Comparison of ENCODE assay signal across 29 cellular contexts in genomic region chr3:29593802-29594201, GRCh38.
DNase-seq lines count a peak whose midpoint lies in the region; ATAC-seq, FAIRE-seq and TF ChIP-seq lines count a peak whose summit lies in the region.
"Had no signal": no experiment of that assay in that cellular context is flagged by ENCODE, and none has a peak within 500 bp of the region (broad histone marks: within the 10 kb centered on the region; RNA-seq: fewer than 3 reads in every experiment).

No MANE protein-coding gene starts in this region.

- H2BK20ac ChIP-seq in IMR-90 (ENCODE audit: low read depth, low read length), result peak overlapping the region; percentile 84

- BruUV-seq in HepG2 (replicated peaks; lab: Mats Ljungman, UMichigan) (no TSS peak), IMR-90 (replicated peaks; lab: Mats Ljungman, UMichigan) (no TSS peak), GM12878 (replicated peaks; lab: Mats Ljungman, UMichigan) (no TSS peak)

- DNase-seq in HepG2 (ENCODE audit: low spot score) (no peak), right lobe of liver (no peak), IMR-90 (no peak), GM12878 (ENCODE audit: low read depth, low spot score) (no peak), chondrocyte (ENCODE audit: low spot score) (no peak), G401 (ENCODE audit: low spot score) (no peak)
- DNase-seq: 8988T; ACHN; BE2C; C1 segment of cervical spinal cord; CD4-positive, alpha-beta memory T cell; CD4-positive, CD25-positive, alpha-beta regulatory T cell; CD8-positive, alpha-beta memory T cell; COR-L47; DMS 273 treated with DMSO at 0.1 percent for 48 hours; DMS153; DMS53; DMS79; DND-41; GF-D8 had no signal

- peaks cover 39% of the 10 kb centered on the region for H3K4me1 Mint-ChIP-seq in chondrocyte (ENCODE audit: low read depth)
- H3K4me1 Mint-ChIP-seq: CD14-positive monocyte; CD4-positive, alpha-beta memory T cell; CD8-positive, alpha-beta memory T cell had no signal

- H4K20me1 ChIP-seq in HepG2 (ENCODE audit: insufficient read depth, low read length), result no peaks in the 10 kb centered on the region
- H4K20me1 ChIP-seq in IMR-90 (ENCODE audit: insufficient read depth, low read length), result no peaks in the 10 kb centered on the region
- no peaks in the 10 kb centered on the region for H4K20me1 ChIP-seq in GM12878 (ENCODE audit: control insufficient read depth, insufficient read depth)
- H4K20me1 ChIP-seq: BLaER1 had no signal

- TF ChIP-seq EP300 in HepG2 (IDR thresholded peaks at IDR 0.05; ENCODE audit: low read depth in 2 of 2, low read length in 2 of 2), result no peak
- TF ChIP-seq EP300 in HepG2 (CRISPR knock-in tag; IDR thresholded peaks at IDR 0.05; ENCODE audit: borderline replicate concordance), result no peak
- no peak for TF ChIP-seq EP300 in GM12878 (IDR thresholded peaks at IDR 0.05; ENCODE audit: borderline replicate concordance in 1 of 2, control insufficient read depth in 1 of 2, low read depth in 2 of 2, low read length in 2 of 2)

- H4K5ac ChIP-seq in IMR-90 (ENCODE audit: low read depth, low read length), result no peak overlapping the region

- H3K27ac Mint-ChIP-seq in chondrocyte (ENCODE audit: unreplicated experiment), result peak overlapping the region; percentile 18
- H3K27ac Mint-ChIP-seq: CD14-positive monocyte; CD8-positive, alpha-beta memory T cell had no signal

- ATAC-seq in HepG2, result no peak
- ATAC-seq in right lobe of liver, result no peak
- ATAC-seq in IMR-90 (ENCODE audit: low read depth), result no peak
- no peak for ATAC-seq in GM12878
- ATAC-seq in GM18511 (IDR thresholded peaks at IDR 0.05; ENCODE audit: unreplicated experiment), result no peak
- ATAC-seq in GM21576 (IDR thresholded peaks at IDR 0.05; ENCODE audit: unreplicated experiment), result no peak

- H3K9me1 ChIP-seq in IMR-90 (ENCODE audit: insufficient read depth, low read length), result no peaks in the 10 kb centered on the region

- CTCF ChIA-PET in HepG2 (lab: Yijun Ruan, JAX; ENCODE audit: low intra/inter-chr PET ratio, low total read pairs), result no interaction called here
- CTCF ChIA-PET in IMR-90 (lab: Yijun Ruan, JAX), result no interaction called here
- CTCF ChIA-PET in GM12878 (lab: Yijun Ruan, JAX), result no interaction called here

- no peaks in the 10 kb centered on the region for H3K4me1 ChIP-seq in HepG2 (ENCODE audit: insufficient read depth, low read length)
- no peaks in the 10 kb centered on the region for H3K4me1 ChIP-seq in right lobe of liver
- H3K4me1 ChIP-seq in IMR-90 (ENCODE audit: control insufficient read depth, insufficient read depth, low read length), result no peaks in the 10 kb centered on the region
- H3K4me1 ChIP-seq in GM12878 (ENCODE audit: control insufficient read depth, insufficient read depth, low read length), result no peaks in the 10 kb centered on the region
- H3K4me1 ChIP-seq: BE2C, BLaER1 had no signal

- H3K79me1 ChIP-seq in IMR-90 (ENCODE audit: low read depth in 1 of 2, low read length in 2 of 2), result peaks cover 8 to 13% of the 10 kb centered on the region in 2 experiments; a peak in 3 of 4 replicates

- H3K23ac ChIP-seq in IMR-90 (ENCODE audit: low read depth, low read length), result no peak overlapping the region

- H3K9me3 Mint-ChIP-seq in chondrocyte (ENCODE audit: low read depth), result peaks cover 3% of the 10 kb centered on the region

- 2% methylated on average over 1 of the region's 1 CpG for WGBS in HepG2 (ENCODE audit: low lambda C conversion rate)
- WGBS in right lobe of liver (ENCODE audit: insufficient coverage, low coverage, low lambda C conversion rate, missing lambda C conversion rate), result 21% methylated on average over 1 of the region's 1 CpG
- no CpG with 5 or more reads among the region's 1 CpG for WGBS in IMR-90 (ENCODE audit: extremely low coverage in 2 of 2, insufficient read length in 1 of 2), 2 experiments
- WGBS in GM12878 (ENCODE audit: insufficient coverage, insufficient replicate concordance, low lambda C conversion rate, missing lambda C conversion rate), result 0% methylated on average over 1 of the region's 1 CpG

- H3K9me3 ChIP-seq in HepG2 (ENCODE audit: low read length), result no peaks in the 10 kb centered on the region
- H3K9me3 ChIP-seq in right lobe of liver, result no peaks in the 10 kb centered on the region
- no peaks in the 10 kb centered on the region for H3K9me3 ChIP-seq in IMR-90 (ENCODE audit: control insufficient read depth, insufficient read depth, low read length)
- peaks cover 1% of the 10 kb centered on the region; the same call in 1 of the 3 replicates for H3K9me3 ChIP-seq in GM12878 (replicated peaks; ENCODE audit: control insufficient read depth, insufficient read depth, low read length)
- H3K9me3 ChIP-seq: BE2C, BLaER1 had no signal

- H4K91ac ChIP-seq in IMR-90 (ENCODE audit: insufficient read depth, low read depth, low read length), result peak overlapping the region; percentile 48; the same call in 1 of the 2 replicates

- POLR2A ChIA-PET in HepG2 (lab: Yijun Ruan, JAX), result no interaction called here
- POLR2A ChIA-PET in IMR-90 (lab: Charles Lee; ENCODE audit: unreplicated experiment), result no interaction called here
- POLR2A ChIA-PET in GM12878 (lab: Charles Lee), result no interaction called here

- H3K27me3 ChIP-seq in HepG2 (ENCODE audit: control insufficient read depth in 1 of 2, insufficient read depth in 2 of 2, low read length in 2 of 2) (no peaks in the 10 kb centered on the region), right lobe of liver (no peaks in the 10 kb centered on the region), IMR-90 (ENCODE audit: control insufficient read depth, insufficient read depth, low read length) (no peaks in the 10 kb centered on the region), GM12878 (replicated peaks in 1 of 2; ENCODE audit: control insufficient read depth in 2 of 2, insufficient read depth in 2 of 2, low read length in 1 of 2) (no peaks in the 10 kb centered on the region)
- H3K27me3 ChIP-seq: BE2C, BLaER1 had no signal

- no peak for TF ChIP-seq CTCF in HepG2 (CRISPR knock-in tag; IDR thresholded peaks at IDR 0.05)
- no peak for TF ChIP-seq CTCF in right lobe of liver (IDR thresholded peaks at IDR 0.05)
- no peak for TF ChIP-seq CTCF in IMR-90 (conservative IDR thresholded peaks at IDR 0.05; ENCODE audit: low read depth, low read length)
- TF ChIP-seq CTCF in GM12878 (IDR thresholded peaks at IDR 0.05 in 2 of 3, conservative IDR thresholded peaks at IDR 0.05 in 1 of 3; ENCODE audit: control insufficient read depth in 2 of 3, extremely low read depth in 1 of 3, insufficient read depth in 1 of 3, low read depth in 3 of 3, low read length in 3 of 3), result no peak
- TF ChIP-seq CTCF in chondrocyte (IDR thresholded peaks at IDR 0.05), result no peak

- peak overlapping the region in 1 of 2 experiments; percentile 48; a peak in 1 of 4 replicates for H4K8ac ChIP-seq in IMR-90 (ENCODE audit: low read depth in 2 of 2, low read length in 2 of 2)

- H2AFZ ChIP-seq in HepG2 (ENCODE audit: low read length), result no peak overlapping the region
- no peak overlapping the region for H2AFZ ChIP-seq in IMR-90 (replicated peaks; ENCODE audit: low read length, poor library complexity)
- no peak overlapping the region for H2AFZ ChIP-seq in GM12878 (ENCODE audit: control insufficient read depth, low read depth, low read length)

- peaks cover 4% of the 10 kb centered on the region for H3K36me3 Mint-ChIP-seq in chondrocyte (ENCODE audit: low read depth)
- H3K36me3 Mint-ChIP-seq: CD14-positive monocyte; CD4-positive, alpha-beta memory T cell; CD8-positive, alpha-beta memory T cell had no signal

- FAIRE-seq in HepG2 (lab: Jason Lieb, UNC), result no peak
- FAIRE-seq in GM12878 (lab: Jason Lieb, UNC), result no peak
- FAIRE-seq: A204.1, G401.6, GM12892, GM18507, GM19239 had no signal

- H3K79me2 ChIP-seq in HepG2 (ENCODE audit: insufficient read depth, low read length) (no peaks in the 10 kb centered on the region), GM12878 (ENCODE audit: control insufficient read depth, insufficient read depth, low read length) (no peaks in the 10 kb centered on the region)

- H3K56ac ChIP-seq in IMR-90 (ENCODE audit: extremely low read depth, insufficient read depth, low read length), result no peak overlapping the region

- H3K4ac ChIP-seq in IMR-90 (ENCODE audit: low read depth, low read length), result peak overlapping the region; percentile 78

- H2AK9ac ChIP-seq in IMR-90 (replicated peaks; ENCODE audit: low read depth, low read length, poor library complexity), result no peak overlapping the region

- H3K14ac ChIP-seq in IMR-90 (replicated peaks; ENCODE audit: low read depth, low read length), result no peak overlapping the region

- no peak overlapping the region for H3K4me3 ChIP-seq in HepG2 (replicated peaks in 1 of 3; ENCODE audit: insufficient read depth in 1 of 3, low read depth in 2 of 3, low read length in 3 of 3)
- no peak overlapping the region for H3K4me3 ChIP-seq in right lobe of liver
- H3K4me3 ChIP-seq in IMR-90 (ENCODE audit: insufficient read depth, low read depth, low read length), result no peak overlapping the region
- no peak overlapping the region for H3K4me3 ChIP-seq in GM12878
- H3K4me3 ChIP-seq: BLaER1 had no signal

- dilution Hi-C loops in IMR-90 (cut with HindIII; ENCODE audit: low sequenced_read_pairs, unreplicated experiment), result no loop called here

- H2BK15ac ChIP-seq in IMR-90 (ENCODE audit: low read depth, low read length), result no peak overlapping the region

- SMC1A ChIA-PET in GM12878 (lab: Charles Lee; ENCODE audit: uncharacterized antibody, unreplicated experiment), result no interaction called here

- no peak overlapping the region for H3K4me3 Mint-ChIP-seq in chondrocyte (ENCODE audit: unreplicated experiment)
- H3K4me3 Mint-ChIP-seq: CD14-positive monocyte; CD4-positive, alpha-beta memory T cell; CD4-positive, CD25-positive, alpha-beta regulatory T cell; CD8-positive, alpha-beta memory T cell had no signal

- RAD21 ChIA-PET in GM12878 (lab: Charles Lee; ENCODE audit: unreplicated experiment), result no interaction called here

- H3K18ac ChIP-seq in IMR-90 (ENCODE audit: low read depth, low read length), result peak overlapping the region; percentile 52; the same call in 1 of the 2 replicates

- TF ChIP-seq RAD21 in HepG2 (CRISPR knock-in tag; IDR thresholded peaks at IDR 0.05), result no peak
- TF ChIP-seq RAD21 in IMR-90 (IDR thresholded peaks at IDR 0.05; ENCODE audit: low read length), result no peak
- no peak for TF ChIP-seq RAD21 in GM12878 (IDR thresholded peaks at IDR 0.05; ENCODE audit: insufficient read depth, low read depth, low read length)

- H3K27ac ChIP-seq in HepG2 (ENCODE audit: extremely low read length, insufficient read depth, low read length) (no peak overlapping the region), right lobe of liver (no peak overlapping the region), IMR-90 (ENCODE audit: insufficient read depth, low read length) (no peak overlapping the region), GM12878 (ENCODE audit: control insufficient read depth, insufficient read depth) (no peak overlapping the region)
- H3K27ac ChIP-seq: BLaER1 had no signal

- no peaks in the 10 kb centered on the region for H3K27me3 Mint-ChIP-seq in chondrocyte (ENCODE audit: low read depth)
- H3K27me3 Mint-ChIP-seq: CD4-positive, alpha-beta memory T cell; CD4-positive, CD25-positive, alpha-beta regulatory T cell; CD8-positive, alpha-beta memory T cell had no signal

- H2BK5ac ChIP-seq in IMR-90 (ENCODE audit: low read depth, low read length, poor library complexity, severe bottlenecking), result peak overlapping the region; percentile 34

- peak overlapping the region; percentile 76 for H2BK120ac ChIP-seq in IMR-90 (ENCODE audit: low read depth, low read length)

- H2AK5ac ChIP-seq in IMR-90 (ENCODE audit: low read depth, low read length), result peak overlapping the region; percentile 78; the same call in 1 of the 2 replicates

- H3K4me2 ChIP-seq in HepG2 (ENCODE audit: low read depth, low read length) (no peak overlapping the region), IMR-90 (ENCODE audit: low read depth, low read length) (peak overlapping the region; percentile 32; the same call in 1 of the 2 replicates), GM12878 (ENCODE audit: control insufficient read depth, insufficient read depth) (no peak overlapping the region)
- H3K4me2 ChIP-seq: BLaER1 had no signal

- H3K9ac ChIP-seq in HepG2 (ENCODE audit: insufficient read depth, low read depth, low read length) (no peak overlapping the region), IMR-90 (ENCODE audit: low read depth, low read length) (no peak overlapping the region), GM12878 (ENCODE audit: control insufficient read depth, insufficient read depth, low read length) (no peak overlapping the region)
- H3K9ac ChIP-seq: BLaER1 had no signal

- intact Hi-C loops in HepG2 (cut with micrococcal nuclease; ENCODE audit: unreplicated experiment), result no loop called here
- intact Hi-C loops in right lobe of liver (cut with DNase I), result no loop called here
- intact Hi-C loops in IMR-90 (cut with micrococcal nuclease), result no loop called here
- intact Hi-C loops in GM12878 (cut with micrococcal nuclease; ENCODE audit: unreplicated experiment), result no loop called here

- no peaks in the 10 kb centered on the region for H3K36me3 ChIP-seq in HepG2 (replicated peaks in 1 of 2; ENCODE audit: control insufficient read depth in 1 of 2, insufficient read depth in 2 of 2, low read length in 2 of 2)
- H3K36me3 ChIP-seq in right lobe of liver, result no peaks in the 10 kb centered on the region
- H3K36me3 ChIP-seq in IMR-90 (ENCODE audit: control insufficient read depth, insufficient read depth, low read length), result no peaks in the 10 kb centered on the region
- H3K36me3 ChIP-seq in GM12878 (ENCODE audit: control insufficient read depth in 2 of 2, insufficient read depth in 2 of 2, low read length in 1 of 2), result no peaks in the 10 kb centered on the region
- H3K36me3 ChIP-seq: BE2C, BLaER1 had no signal

- in situ Hi-C loops in HepG2 (cut with HindIII; ENCODE audit: extremely low pct_ligation_motif_present, low pct_unique_long_range_greater_than_20kb), result no loop called here
- in situ Hi-C loops in IMR-90 (cut with MboI; ENCODE audit: low sequenced_read_pairs), result no loop called here
- in situ Hi-C loops in GM12878 (cut with MboI), result no loop called here
- in situ Hi-C loops in G401 (cut with HindIII; ENCODE audit: low sequenced_read_pairs), result no loop called here

- TF ChIP-seq POLR2A in HepG2 (IDR thresholded peaks at IDR 0.05; ENCODE audit: insufficient read depth in 1 of 2, low read depth in 2 of 2, low read length in 2 of 2), result no peak
- no peak for TF ChIP-seq POLR2A in right lobe of liver (IDR thresholded peaks at IDR 0.05)
- no peak for TF ChIP-seq POLR2A in IMR-90 (IDR thresholded peaks at IDR 0.05; ENCODE audit: low read depth, low read length)
- TF ChIP-seq POLR2A in GM12878 (IDR thresholded peaks at IDR 0.05; ENCODE audit: low read depth, low read length), result no peak

Comparison
In these comparisons a context has a peak if more than half of its experiments do, and no peak if none do; other contexts are left out.
1. Of the 75 proteins assayed by ChIP-seq in both HepG2 and GM12878: peak only in HepG2: none; only in GM12878: none; in both: RAD51; in neither: 74.